ENCODE assay signal across 10 cellular contexts in the genomic region with DNA sequence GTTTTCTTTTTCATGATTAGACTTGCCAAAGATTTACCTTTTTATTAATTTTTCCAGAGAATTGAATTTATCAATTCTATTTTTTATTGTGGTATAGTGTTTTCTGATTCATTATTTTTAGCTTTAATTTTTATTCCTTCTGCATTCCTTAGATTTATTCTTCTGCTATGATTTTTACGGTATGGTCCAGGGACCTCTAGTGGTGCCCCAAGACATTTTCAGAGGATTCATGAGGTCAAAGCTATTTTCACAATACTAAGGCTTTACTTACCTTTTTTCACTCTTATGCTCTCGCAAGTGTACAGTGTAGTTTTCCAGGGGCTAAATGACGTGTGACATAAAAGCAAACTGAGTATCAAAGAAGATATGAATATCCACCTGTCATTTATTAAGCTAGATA. TPM values are rescaled to one million over a fixed set of nuclear protein-coding genes. Genes with fewer than 3 reads are reported as not detected.
DNase-seq lines count a peak whose midpoint lies in the region; ATAC-seq and TF ChIP-seq lines count a peak whose summit lies in the region.
"Had no signal": no experiment of that assay in that cellular context is flagged by ENCODE, and none has a peak within 500 bp of the region (broad histone marks: within the 10 kb centered on the region; RNA-seq: fewer than 3 reads in every experiment).

No MANE protein-coding gene starts in this region.

- in situ Hi-C loops in ACHN (cut with HindIII; ENCODE audit: low pct_ligation_motif_present, low pct_unique_long_range_greater_than_20kb, low sequenced_read_pairs), result no loop called here

- DNase-seq in ACHN, result peak; percentile 25
- DNase-seq in Peyer's patch, result no peak
- no peak for DNase-seq in foreskin keratinocyte
- DNase-seq in colonic mucosa, result no peak
- DNase-seq in stimulated activated CD4-positive, alpha-beta T cell treated with anti-CD3 and anti-CD28 coated beads, Interleukin-15, amount 100 ng/mL, for 24 hours, result no peak
- DNase-seq in NCI-H2029 (lab: John Stamatoyannopoulos, UW), result no peak
- DNase-seq: activated CD4-positive, alpha-beta T cell treated with anti-CD3 and anti-CD28 coated beads for 4 hours; GOT3 had no signal

- H3K9ac ChIP-seq in colonic mucosa (ENCODE audit: low read depth in 2 of 2, low read length in 2 of 2), result no peak overlapping the region

- no peaks in the 10 kb centered on the region for H3K36me3 ChIP-seq in Peyer's patch
- no peaks in the 10 kb centered on the region for H3K36me3 ChIP-seq in colonic mucosa

- intact Hi-C loops in colonic mucosa (cut with DNase I), result no loop called here

- H3K4me3 ChIP-seq in Peyer's patch (no peak overlapping the region), colonic mucosa (no peak overlapping the region)

- peak; percentile 58 for ATAC-seq in GM18511 (IDR thresholded peaks at IDR 0.05; ENCODE audit: unreplicated experiment)
- no peak for ATAC-seq in foreskin keratinocyte
- no peak for ATAC-seq in HG02798 (IDR thresholded peaks at IDR 0.05; ENCODE audit: poor library complexity, unreplicated experiment)

- H3K27ac ChIP-seq in Peyer's patch (no peak overlapping the region), foreskin keratinocyte (no peak overlapping the region), colonic mucosa (no peak overlapping the region)

- H3K27me3 ChIP-seq in Peyer's patch (no peaks in the 10 kb centered on the region), foreskin keratinocyte (no peaks in the 10 kb centered on the region), colonic mucosa (no peaks in the 10 kb centered on the region)

- no peak for TF ChIP-seq POLR2A in Peyer's patch (IDR thresholded peaks at IDR 0.05)

- TF ChIP-seq CTCF in Peyer's patch (IDR thresholded peaks at IDR 0.05) (peak in 4 of 6 experiments; percentile 10 to 45 (median 31)), foreskin keratinocyte (conservative IDR thresholded peaks at IDR 0.05) (peak; percentile 56), colonic mucosa (IDR thresholded peaks at IDR 0.05) (no peak)

- no peaks in the 10 kb centered on the region for H3K9me3 ChIP-seq in Peyer's patch
- H3K9me3 ChIP-seq in colonic mucosa, result no peaks in the 10 kb centered on the region

- no peaks in the 10 kb centered on the region for H3K4me1 ChIP-seq in Peyer's patch
- H3K4me1 ChIP-seq in foreskin keratinocyte, result no peaks in the 10 kb centered on the region
- no peaks in the 10 kb centered on the region for H3K4me1 ChIP-seq in colonic mucosa

RNA-seq across cellular contexts. Expression of a gene that starts 8.0 kb away (rescaled TPM):
- 10 to 100 TPM in 1 of 4 donors, 1 to 10 TPM in 3; 1.2 to 10.7 (median 4.3) TPM for total RNA-seq in Peyer's patch
- 2.9 and 3.7 TPM in 2 replicates for total RNA-seq in foreskin keratinocyte
- polyA plus RNA-seq in foreskin keratinocyte, result 1.1 and 1.4 TPM in 2 replicates
- under 1 TPM; 0.50 to 0.96 TPM for total RNA-seq in colonic mucosa
